ENCODE assay signal across 1 cellular context in the genomic region with DNA sequence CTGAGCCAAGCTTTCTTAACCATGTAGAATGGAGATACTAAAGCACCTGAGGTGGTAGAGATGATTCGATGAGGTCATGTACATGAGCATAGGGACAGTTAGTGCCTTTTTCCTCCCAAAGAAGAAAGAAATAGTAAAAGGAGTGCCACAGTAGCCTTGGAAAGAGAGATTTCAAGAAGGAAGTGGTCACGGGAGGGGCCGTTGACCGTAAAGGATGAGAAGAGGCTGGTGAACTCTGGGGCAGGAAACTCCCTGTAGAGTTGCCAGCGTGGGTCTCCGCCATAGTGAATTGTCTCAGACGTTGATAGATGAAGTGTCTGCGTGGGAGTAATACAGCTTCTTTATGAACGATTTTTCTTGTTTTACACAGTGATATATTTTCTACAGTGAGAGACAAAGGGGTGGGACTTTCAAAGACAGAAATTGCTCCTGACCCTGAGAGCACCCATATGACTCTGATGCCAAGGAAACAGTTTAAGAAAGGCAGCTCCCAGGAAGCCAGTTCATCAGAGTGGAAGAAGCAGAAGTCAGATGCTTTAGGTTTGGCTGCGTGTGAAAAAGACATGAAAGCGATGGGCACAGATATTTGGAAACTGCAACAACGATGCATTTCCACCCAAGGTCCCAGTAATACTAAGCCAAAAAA.
TF ChIP-seq lines count a peak whose summit lies in the region.

No MANE protein-coding gene starts in this region.

TF ChIP-seq in GM12878, 131 proteins besides CTCF, POLR2A, EP300 and RAD21 (continued from another document and continues in another):
- TF ChIP-seq, protein P1, sequence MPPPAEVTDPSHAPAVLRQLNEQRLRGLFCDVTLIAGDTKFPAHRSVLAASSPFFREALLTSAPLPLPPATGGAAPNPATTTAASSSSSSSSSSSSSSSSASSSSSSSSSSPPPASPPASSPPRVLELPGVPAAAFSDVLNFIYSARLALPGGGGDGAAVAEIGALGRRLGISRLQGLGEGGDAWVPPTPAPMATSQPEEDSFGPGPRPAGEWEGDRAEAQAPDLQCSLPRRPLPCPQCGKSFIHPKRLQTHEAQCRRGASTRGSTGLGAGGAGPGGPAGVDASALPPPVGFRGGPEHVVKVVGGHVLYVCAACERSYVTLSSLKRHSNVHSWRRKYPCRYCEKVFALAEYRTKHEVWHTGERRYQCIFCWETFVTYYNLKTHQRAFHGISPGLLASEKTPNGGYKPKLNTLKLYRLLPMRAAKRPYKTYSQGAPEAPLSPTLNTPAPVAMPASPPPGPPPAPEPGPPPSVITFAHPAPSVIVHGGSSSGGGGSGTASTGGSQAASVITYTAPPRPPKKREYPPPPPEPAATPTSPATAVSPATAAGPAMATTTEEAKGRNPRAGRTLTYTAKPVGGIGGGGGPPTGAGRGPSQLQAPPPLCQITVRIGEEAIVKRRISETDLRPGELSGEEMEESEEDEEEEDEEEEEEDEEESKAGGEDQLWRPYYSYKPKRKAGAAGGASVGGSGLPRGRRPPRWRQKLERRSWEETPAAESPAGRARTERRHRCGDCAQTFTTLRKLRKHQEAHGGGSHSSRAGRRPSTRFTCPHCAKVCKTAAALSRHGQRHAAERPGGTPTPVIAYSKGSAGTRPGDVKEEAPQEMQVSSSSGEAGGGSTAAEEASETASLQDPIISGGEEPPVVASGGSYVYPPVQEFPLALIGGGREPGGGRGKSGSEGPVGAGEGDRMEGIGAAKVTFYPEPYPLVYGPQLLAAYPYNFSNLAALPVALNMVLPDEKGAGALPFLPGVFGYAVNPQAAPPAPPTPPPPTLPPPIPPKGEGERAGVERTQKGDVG (CRISPR knock-in tag; IDR thresholded peaks at IDR 0.05) = 0 out of 2 replicates have a peak, but pooled peaks have one; percentile 53
- TF ChIP-seq ZZZ3 (IDR thresholded peaks at IDR 0.05; ENCODE audit: control insufficient read depth, insufficient read length, low read depth) = no peak
- TF ChIP-seq NRF1 (conservative IDR thresholded peaks at IDR 0.05; ENCODE audit: low read depth, low read length) = no peak
- TF ChIP-seq, protein P2, sequence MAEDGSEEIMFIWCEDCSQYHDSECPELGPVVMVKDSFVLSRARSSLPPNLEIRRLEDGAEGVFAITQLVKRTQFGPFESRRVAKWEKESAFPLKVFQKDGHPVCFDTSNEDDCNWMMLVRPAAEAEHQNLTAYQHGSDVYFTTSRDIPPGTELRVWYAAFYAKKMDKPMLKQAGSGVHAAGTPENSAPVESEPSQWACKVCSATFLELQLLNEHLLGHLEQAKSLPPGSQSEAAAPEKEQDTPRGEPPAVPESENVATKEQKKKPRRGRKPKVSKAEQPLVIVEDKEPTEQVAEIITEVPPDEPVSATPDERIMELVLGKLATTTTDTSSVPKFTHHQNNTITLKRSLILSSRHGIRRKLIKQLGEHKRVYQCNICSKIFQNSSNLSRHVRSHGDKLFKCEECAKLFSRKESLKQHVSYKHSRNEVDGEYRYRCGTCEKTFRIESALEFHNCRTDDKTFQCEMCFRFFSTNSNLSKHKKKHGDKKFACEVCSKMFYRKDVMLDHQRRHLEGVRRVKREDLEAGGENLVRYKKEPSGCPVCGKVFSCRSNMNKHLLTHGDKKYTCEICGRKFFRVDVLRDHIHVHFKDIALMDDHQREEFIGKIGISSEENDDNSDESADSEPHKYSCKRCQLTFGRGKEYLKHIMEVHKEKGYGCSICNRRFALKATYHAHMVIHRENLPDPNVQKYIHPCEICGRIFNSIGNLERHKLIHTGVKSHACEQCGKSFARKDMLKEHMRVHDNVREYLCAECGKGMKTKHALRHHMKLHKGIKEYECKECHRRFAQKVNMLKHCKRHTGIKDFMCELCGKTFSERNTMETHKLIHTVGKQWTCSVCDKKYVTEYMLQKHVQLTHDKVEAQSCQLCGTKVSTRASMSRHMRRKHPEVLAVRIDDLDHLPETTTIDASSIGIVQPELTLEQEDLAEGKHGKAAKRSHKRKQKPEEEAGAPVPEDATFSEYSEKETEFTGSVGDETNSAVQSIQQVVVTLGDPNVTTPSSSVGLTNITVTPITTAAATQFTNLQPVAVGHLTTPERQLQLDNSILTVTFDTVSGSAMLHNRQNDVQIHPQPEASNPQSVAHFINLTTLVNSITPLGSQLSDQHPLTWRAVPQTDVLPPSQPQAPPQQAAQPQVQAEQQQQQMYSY (CRISPR knock-in tag; IDR thresholded peaks at IDR 0.05) = no peak
- 0 out of 2 replicates have a peak, but pooled peaks have one; percentile 24 for TF ChIP-seq NR2C1 (IDR thresholded peaks at IDR 0.05)
- TF ChIP-seq, protein P3, sequence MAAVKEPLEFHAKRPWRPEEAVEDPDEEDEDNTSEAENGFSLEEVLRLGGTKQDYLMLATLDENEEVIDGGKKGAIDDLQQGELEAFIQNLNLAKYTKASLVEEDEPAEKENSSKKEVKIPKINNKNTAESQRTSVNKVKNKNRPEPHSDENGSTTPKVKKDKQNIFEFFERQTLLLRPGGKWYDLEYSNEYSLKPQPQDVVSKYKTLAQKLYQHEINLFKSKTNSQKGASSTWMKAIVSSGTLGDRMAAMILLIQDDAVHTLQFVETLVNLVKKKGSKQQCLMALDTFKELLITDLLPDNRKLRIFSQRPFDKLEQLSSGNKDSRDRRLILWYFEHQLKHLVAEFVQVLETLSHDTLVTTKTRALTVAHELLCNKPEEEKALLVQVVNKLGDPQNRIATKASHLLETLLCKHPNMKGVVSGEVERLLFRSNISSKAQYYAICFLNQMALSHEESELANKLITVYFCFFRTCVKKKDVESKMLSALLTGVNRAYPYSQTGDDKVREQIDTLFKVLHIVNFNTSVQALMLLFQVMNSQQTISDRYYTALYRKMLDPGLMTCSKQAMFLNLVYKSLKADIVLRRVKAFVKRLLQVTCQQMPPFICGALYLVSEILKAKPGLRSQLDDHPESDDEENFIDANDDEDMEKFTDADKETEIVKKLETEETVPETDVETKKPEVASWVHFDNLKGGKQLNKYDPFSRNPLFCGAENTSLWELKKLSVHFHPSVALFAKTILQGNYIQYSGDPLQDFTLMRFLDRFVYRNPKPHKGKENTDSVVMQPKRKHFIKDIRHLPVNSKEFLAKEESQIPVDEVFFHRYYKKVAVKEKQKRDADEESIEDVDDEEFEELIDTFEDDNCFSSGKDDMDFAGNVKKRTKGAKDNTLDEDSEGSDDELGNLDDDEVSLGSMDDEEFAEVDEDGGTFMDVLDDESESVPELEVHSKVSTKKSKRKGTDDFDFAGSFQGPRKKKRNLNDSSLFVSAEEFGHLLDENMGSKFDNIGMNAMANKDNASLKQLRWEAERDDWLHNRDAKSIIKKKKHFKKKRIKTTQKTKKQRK (IDR thresholded peaks at IDR 0.05; ENCODE audit: low read depth, low read length) = no peak
- TF ChIP-seq PAX5 (IDR thresholded peaks at IDR 0.05; ENCODE audit: borderline replicate concordance, low read depth, low read length) = peak; percentile 12; the same call in 1 of the 2 replicates
- TF ChIP-seq, protein P4, sequence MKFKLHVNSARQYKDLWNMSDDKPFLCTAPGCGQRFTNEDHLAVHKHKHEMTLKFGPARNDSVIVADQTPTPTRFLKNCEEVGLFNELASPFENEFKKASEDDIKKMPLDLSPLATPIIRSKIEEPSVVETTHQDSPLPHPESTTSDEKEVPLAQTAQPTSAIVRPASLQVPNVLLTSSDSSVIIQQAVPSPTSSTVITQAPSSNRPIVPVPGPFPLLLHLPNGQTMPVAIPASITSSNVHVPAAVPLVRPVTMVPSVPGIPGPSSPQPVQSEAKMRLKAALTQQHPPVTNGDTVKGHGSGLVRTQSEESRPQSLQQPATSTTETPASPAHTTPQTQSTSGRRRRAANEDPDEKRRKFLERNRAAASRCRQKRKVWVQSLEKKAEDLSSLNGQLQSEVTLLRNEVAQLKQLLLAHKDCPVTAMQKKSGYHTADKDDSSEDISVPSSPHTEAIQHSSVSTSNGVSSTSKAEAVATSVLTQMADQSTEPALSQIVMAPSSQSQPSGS (IDR thresholded peaks at IDR 0.05; ENCODE audit: low read length) = peak; percentile 76
- TF ChIP-seq, protein P5, sequence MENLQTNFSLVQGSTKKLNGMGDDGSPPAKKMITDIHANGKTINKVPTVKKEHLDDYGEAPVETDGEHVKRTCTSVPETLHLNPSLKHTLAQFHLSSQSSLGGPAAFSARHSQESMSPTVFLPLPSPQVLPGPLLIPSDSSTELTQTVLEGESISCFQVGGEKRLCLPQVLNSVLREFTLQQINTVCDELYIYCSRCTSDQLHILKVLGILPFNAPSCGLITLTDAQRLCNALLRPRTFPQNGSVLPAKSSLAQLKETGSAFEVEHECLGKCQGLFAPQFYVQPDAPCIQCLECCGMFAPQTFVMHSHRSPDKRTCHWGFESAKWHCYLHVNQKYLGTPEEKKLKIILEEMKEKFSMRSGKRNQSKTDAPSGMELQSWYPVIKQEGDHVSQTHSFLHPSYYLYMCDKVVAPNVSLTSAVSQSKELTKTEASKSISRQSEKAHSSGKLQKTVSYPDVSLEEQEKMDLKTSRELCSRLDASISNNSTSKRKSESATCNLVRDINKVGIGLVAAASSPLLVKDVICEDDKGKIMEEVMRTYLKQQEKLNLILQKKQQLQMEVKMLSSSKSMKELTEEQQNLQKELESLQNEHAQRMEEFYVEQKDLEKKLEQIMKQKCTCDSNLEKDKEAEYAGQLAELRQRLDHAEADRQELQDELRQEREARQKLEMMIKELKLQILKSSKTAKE (IDR thresholded peaks at IDR 0.05; ENCODE audit: low read depth, poor library complexity, severe bottlenecking) = peak; percentile 83
- no peak for TF ChIP-seq FOS (IDR thresholded peaks at IDR 0.05; ENCODE audit: borderline replicate concordance, extremely low read depth, insufficient read length)
- TF ChIP-seq HDGF (IDR thresholded peaks at IDR 0.05) = peak; percentile 89
- TF ChIP-seq, protein P6, sequence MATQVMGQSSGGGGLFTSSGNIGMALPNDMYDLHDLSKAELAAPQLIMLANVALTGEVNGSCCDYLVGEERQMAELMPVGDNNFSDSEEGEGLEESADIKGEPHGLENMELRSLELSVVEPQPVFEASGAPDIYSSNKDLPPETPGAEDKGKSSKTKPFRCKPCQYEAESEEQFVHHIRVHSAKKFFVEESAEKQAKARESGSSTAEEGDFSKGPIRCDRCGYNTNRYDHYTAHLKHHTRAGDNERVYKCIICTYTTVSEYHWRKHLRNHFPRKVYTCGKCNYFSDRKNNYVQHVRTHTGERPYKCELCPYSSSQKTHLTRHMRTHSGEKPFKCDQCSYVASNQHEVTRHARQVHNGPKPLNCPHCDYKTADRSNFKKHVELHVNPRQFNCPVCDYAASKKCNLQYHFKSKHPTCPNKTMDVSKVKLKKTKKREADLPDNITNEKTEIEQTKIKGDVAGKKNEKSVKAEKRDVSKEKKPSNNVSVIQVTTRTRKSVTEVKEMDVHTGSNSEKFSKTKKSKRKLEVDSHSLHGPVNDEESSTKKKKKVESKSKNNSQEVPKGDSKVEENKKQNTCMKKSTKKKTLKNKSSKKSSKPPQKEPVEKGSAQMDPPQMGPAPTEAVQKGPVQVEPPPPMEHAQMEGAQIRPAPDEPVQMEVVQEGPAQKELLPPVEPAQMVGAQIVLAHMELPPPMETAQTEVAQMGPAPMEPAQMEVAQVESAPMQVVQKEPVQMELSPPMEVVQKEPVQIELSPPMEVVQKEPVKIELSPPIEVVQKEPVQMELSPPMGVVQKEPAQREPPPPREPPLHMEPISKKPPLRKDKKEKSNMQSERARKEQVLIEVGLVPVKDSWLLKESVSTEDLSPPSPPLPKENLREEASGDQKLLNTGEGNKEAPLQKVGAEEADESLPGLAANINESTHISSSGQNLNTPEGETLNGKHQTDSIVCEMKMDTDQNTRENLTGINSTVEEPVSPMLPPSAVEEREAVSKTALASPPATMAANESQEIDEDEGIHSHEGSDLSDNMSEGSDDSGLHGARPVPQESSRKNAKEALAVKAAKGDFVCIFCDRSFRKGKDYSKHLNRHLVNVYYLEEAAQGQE (IDR thresholded peaks at IDR 0.05; ENCODE audit: low read depth, low read length) = no peak
- no peak for TF ChIP-seq TCF3 (IDR thresholded peaks at IDR 0.05; ENCODE audit: borderline replicate concordance, insufficient read depth, low read depth, low read length)
- no peak for TF ChIP-seq KLF5 (IDR thresholded peaks at IDR 0.05; ENCODE audit: partially characterized antibody)
- TF ChIP-seq, protein P7, sequence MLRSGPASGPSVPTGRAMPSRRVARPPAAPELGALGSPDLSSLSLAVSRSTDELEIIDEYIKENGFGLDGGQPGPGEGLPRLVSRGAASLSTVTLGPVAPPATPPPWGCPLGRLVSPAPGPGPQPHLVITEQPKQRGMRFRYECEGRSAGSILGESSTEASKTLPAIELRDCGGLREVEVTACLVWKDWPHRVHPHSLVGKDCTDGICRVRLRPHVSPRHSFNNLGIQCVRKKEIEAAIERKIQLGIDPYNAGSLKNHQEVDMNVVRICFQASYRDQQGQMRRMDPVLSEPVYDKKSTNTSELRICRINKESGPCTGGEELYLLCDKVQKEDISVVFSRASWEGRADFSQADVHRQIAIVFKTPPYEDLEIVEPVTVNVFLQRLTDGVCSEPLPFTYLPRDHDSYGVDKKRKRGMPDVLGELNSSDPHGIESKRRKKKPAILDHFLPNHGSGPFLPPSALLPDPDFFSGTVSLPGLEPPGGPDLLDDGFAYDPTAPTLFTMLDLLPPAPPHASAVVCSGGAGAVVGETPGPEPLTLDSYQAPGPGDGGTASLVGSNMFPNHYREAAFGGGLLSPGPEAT (IDR thresholded peaks at IDR 0.05; ENCODE audit: low read depth) = peak; percentile 98
- peak; percentile 86 for TF ChIP-seq MEF2B (IDR thresholded peaks at IDR 0.05; ENCODE audit: partially characterized antibody, poor library complexity, severe bottlenecking)
- TF ChIP-seq EZH2 (IDR thresholded peaks at IDR 0.05; ENCODE audit: borderline replicate concordance, control insufficient read depth, low read depth, low read length) = no peak
- no peak for TF ChIP-seq WRNIP1 (IDR thresholded peaks at IDR 0.05; ENCODE audit: borderline replicate concordance, low read depth, low read length)
- TF ChIP-seq CREM (IDR thresholded peaks at IDR 0.05; ENCODE audit: low read depth) = peak; percentile 54; the same call in 1 of the 2 replicates
- TF ChIP-seq ZNF24 (IDR thresholded peaks at IDR 0.05) = no peak
- TF ChIP-seq HCFC1 (IDR thresholded peaks at IDR 0.05; ENCODE audit: low read length) = no peak
- TF ChIP-seq DPF2 (IDR thresholded peaks at IDR 0.05) = peak; percentile 86; the same call in 1 of the 2 replicates
- TF ChIP-seq MXI1 (IDR thresholded peaks at IDR 0.05; ENCODE audit: low read depth, low read length) = no peak
- no peak for TF ChIP-seq TAF1 (IDR thresholded peaks at IDR 0.05; ENCODE audit: borderline replicate concordance, low read depth, low read length)
- TF ChIP-seq, protein P8, sequence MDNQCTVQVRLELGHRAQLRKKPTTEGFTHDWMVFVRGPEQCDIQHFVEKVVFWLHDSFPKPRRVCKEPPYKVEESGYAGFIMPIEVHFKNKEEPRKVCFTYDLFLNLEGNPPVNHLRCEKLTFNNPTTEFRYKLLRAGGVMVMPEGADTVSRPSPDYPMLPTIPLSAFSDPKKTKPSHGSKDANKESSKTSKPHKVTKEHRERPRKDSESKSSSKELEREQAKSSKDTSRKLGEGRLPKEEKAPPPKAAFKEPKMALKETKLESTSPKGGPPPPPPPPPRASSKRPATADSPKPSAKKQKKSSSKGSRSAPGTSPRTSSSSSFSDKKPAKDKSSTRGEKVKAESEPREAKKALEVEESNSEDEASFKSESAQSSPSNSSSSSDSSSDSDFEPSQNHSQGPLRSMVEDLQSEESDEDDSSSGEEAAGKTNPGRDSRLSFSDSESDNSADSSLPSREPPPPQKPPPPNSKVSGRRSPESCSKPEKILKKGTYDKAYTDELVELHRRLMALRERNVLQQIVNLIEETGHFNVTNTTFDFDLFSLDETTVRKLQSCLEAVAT (IDR thresholded peaks at IDR 0.05) = 0 out of 2 replicates have a peak, but pooled peaks have one; percentile 52
- TF ChIP-seq SUPT20H (IDR thresholded peaks at IDR 0.05; ENCODE audit: borderline replicate concordance, control insufficient read depth, low read depth, low read length) = no peak
- no peak for TF ChIP-seq ZNF384 (IDR thresholded peaks at IDR 0.05; ENCODE audit: borderline replicate concordance, low read depth, low read length)
